In the genomic region with DNA sequence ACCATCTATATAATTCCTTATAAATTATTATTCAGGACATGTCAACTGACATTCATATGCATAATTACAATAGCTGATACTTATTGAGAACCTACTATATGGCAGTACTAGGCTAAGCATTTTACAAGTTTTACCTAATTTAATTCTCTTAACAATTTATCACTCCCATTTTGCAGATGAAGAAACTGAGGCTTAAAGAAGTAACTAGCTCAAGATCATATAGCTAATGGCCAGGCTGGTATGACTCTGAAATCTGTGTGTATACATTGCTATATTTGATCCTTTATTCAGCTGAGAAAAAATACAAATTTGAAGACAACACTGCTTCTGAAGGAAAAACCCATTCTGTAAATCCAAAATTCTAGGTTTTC, we compare ENCODE assay signal across 15 cellular contexts.
"Had no signal": no experiment of that assay in that cellular context is flagged by ENCODE, and none has a peak within 500 bp of the region (broad histone marks: within the 10 kb centered on the region; RNA-seq: fewer than 3 reads in every experiment).

No MANE protein-coding gene starts in this region.

- H3K9me3 ChIP-seq: ovary, prostate gland, right atrium auricular region, sigmoid colon, stomach, thoracic aorta, thyroid gland, tibial nerve, upper lobe of left lung, vagina had no signal

- H3K4me3 ChIP-seq: ovary, prostate gland, right atrium auricular region, sigmoid colon, stomach, thoracic aorta, thyroid gland, tibial nerve, upper lobe of left lung, vagina had no signal

- H3K4me1 ChIP-seq: right atrium auricular region, sigmoid colon, tibial nerve, vagina had no signal

- FAIRE-seq: urothelium cell line had no signal

- H3K36me3 ChIP-seq: ovary, prostate gland, right atrium auricular region, sigmoid colon, stomach, thoracic aorta, thyroid gland, tibial nerve, upper lobe of left lung, vagina had no signal

- DNase-seq: occipital lobe; ovary; sigmoid colon; stimulated activated CD4-positive, alpha-beta T cell treated with anti-CD3 and anti-CD28 coated beads, Interleukin-2, amount 100 ng/mL, for 24 hours; stimulated activated CD4-positive, alpha-beta T cell treated with anti-CD3 and anti-CD28 coated beads, Interleukin-2, amount 100 ng/mL, for 48 hours; stimulated activated naive CD4-positive, alpha-beta T cell treated with Interleukin-2 at 50 U/mL for 16 hours; stomach; thyroid gland; upper lobe of left lung had no signal

- H3K27me3 ChIP-seq: ovary, right atrium auricular region, sigmoid colon, thyroid gland, upper lobe of left lung, vagina had no signal

- H3K27ac ChIP-seq: ovary, right atrium auricular region, sigmoid colon, stomach, thoracic aorta, tibial nerve, upper lobe of left lung, vagina had no signal
